In genomic region chr2:156437272-156437671, GRCh38 we compare ENCODE assay signal across 8 cellular contexts. TPM values are rescaled to one million over a fixed set of nuclear protein-coding genes. Genes with fewer than 3 reads are reported as not detected.
DNase-seq lines count a peak whose midpoint lies in the region; ATAC-seq and TF ChIP-seq lines count a peak whose summit lies in the region.

No MANE protein-coding gene starts in this region.

- TF ChIP-seq CTCF in cardiac muscle cell (IDR thresholded peaks at IDR 0.05; ENCODE audit: low read depth, low read length) (no peak), fibroblast of villous mesenchyme (IDR thresholded peaks at IDR 0.05; ENCODE audit: insufficient read depth, low read depth, low read length) (no peak)

- no peak for ATAC-seq in Right ventricle myocardium superior (ENCODE audit: poor library complexity)
- ATAC-seq in HG03025 (IDR thresholded peaks at IDR 0.05; ENCODE audit: low FRiP score, unreplicated experiment) = peak; percentile 21

- H3K27me3 ChIP-seq in cardiac muscle cell = no peaks in the 10 kb centered on the region
- H3K27me3 ChIP-seq in skeletal muscle satellite cell (ENCODE audit: control insufficient read depth, insufficient read depth, low read length) = no peaks in the 10 kb centered on the region

- DNase-seq in cardiac muscle cell (ENCODE audit: low read depth in 1 of 2, low spot score in 1 of 2) (peak in 1 of 2 donors; percentile 50), Right ventricle myocardium superior (no peak), SW480 (ENCODE audit: low spot score) (peak; percentile 8), fibroblast of villous mesenchyme (ENCODE audit: low read depth) (peak; percentile 77), LoVo (ENCODE audit: low spot score) (no peak), islet precursor cell (no peak)

- H3K4me2 ChIP-seq in skeletal muscle satellite cell (ENCODE audit: low read length) = peak overlapping the region; percentile 86

- intact Hi-C loops in Right ventricle myocardium superior (cut with DNase I) = loop anchor here (5.0 kb wide), 1 partner anchor 35 kb away; no protein-coding TSS in a partner anchor

- no peaks in the 10 kb centered on the region for H3K9me3 ChIP-seq in cardiac muscle cell (ENCODE audit: low read depth)
- no peaks in the 10 kb centered on the region for H3K9me3 ChIP-seq in skeletal muscle satellite cell (replicated peaks; ENCODE audit: low read length)

- H3K4me3 ChIP-seq in cardiac muscle cell (peak overlapping the region; percentile 44), fibroblast of villous mesenchyme (ENCODE audit: low read depth, low read length) (peak overlapping the region; percentile 76), skeletal muscle satellite cell (ENCODE audit: low read length) (peak overlapping the region; percentile 82)

- peak overlapping the region; percentile 94 for H3K9ac ChIP-seq in skeletal muscle satellite cell (ENCODE audit: low read depth, low read length)

- H3K4me1 ChIP-seq in cardiac muscle cell (ENCODE audit: low read depth) = peaks cover 8% of the 10 kb centered on the region
- H3K4me1 ChIP-seq in skeletal muscle satellite cell (ENCODE audit: control insufficient read depth, insufficient read depth, low read length) = peaks cover 31% of the 10 kb centered on the region

- no peaks in the 10 kb centered on the region for H3K36me3 ChIP-seq in cardiac muscle cell
- no peaks in the 10 kb centered on the region for H3K36me3 ChIP-seq in skeletal muscle satellite cell (ENCODE audit: insufficient read depth, low read length)

- no peak overlapping the region for H3K27ac ChIP-seq in cardiac muscle cell

RNA-seq across cellular contexts. Expression of gene GPD2, which starts 1.1 kb away (rescaled TPM):
- 25.2 and 27.4 TPM in 2 replicates for total RNA-seq in cardiac muscle cell
- 8.1 and 11.3 TPM in 2 replicates for polyA plus RNA-seq in cardiac muscle cell
- total RNA-seq in Right ventricle myocardium superior = 15.8 TPM
- 44.5 and 63.9 TPM in 2 replicates for total RNA-seq in fibroblast of villous mesenchyme
- total RNA-seq in skeletal muscle satellite cell (2012; rRNA removed) = 78.9 and 128 TPM in 2 replicates

Comparison
In these comparisons a context has a peak if more than half of its experiments do, and no peak if none do; other contexts are left out.
1. DNase-seq: peak in SW480 (single experiment) and fibroblast of villous mesenchyme (single experiment); none in Right ventricle myocardium superior (single experiment), LoVo (single experiment) and islet precursor cell (single experiment).
2. Peak in every context shown above with its lines, with median percentiles within 50 percentile points of each other: H3K4me3 ChIP-seq.